8 cellular contexts compared by ENCODE assay signal in genomic region chr2:46697830-46698323, GRCh38. TPM values are rescaled to one million over a fixed set of nuclear protein-coding genes. Genes with fewer than 3 reads are reported as not detected.
DNase-seq lines count a peak whose midpoint lies in the region; ATAC-seq and TF ChIP-seq lines count a peak whose summit lies in the region.

No MANE protein-coding gene starts in this region.

- no peaks in the 10 kb centered on the region for H3K9me3 ChIP-seq in iPS-18c (ENCODE audit: control insufficient read depth, insufficient read depth, low read length)
- H3K9me3 ChIP-seq in stomach: no peaks in the 10 kb centered on the region

- H3K4me1 Mint-ChIP-seq in activated T-helper 2 cell treated with anti-CD3 and anti-CD28 coated beads, Interferon-gamma antibody, Interleukin-2, Interleukin-4, amounts not matched to agents 10 μg/mL and 5 μg/mL and 100 μg/mL, durations not matched to agents 14 hours and 24 hours and 36 hours (ENCODE audit: low read depth): peaks cover 31% of the 10 kb centered on the region

- H3K27me3 ChIP-seq in stomach: no peaks in the 10 kb centered on the region

- WGBS in stomach, 5 donors: 65 to 73% (median 69%) methylated on average over 14 of the region's 14 CpGs

- H3K27ac Mint-ChIP-seq in activated T-helper 2 cell treated with anti-CD3 and anti-CD28 coated beads, Interferon-gamma antibody, Interleukin-2, Interleukin-4, amounts not matched to agents 10 μg/mL and 5 μg/mL and 100 μg/mL, durations not matched to agents 14 hours and 24 hours and 36 hours: peak overlapping the region; percentile 87

- TF ChIP-seq EP300 in stomach (IDR thresholded peaks at IDR 0.05): no peak

- H3K4me1 ChIP-seq in stomach: peaks cover 9 to 41% (median 29%) of the 10 kb centered on the region in 4 donors

- H3K9me3 Mint-ChIP-seq in activated T-helper 2 cell treated with anti-CD3 and anti-CD28 coated beads, Interferon-gamma antibody, Interleukin-2, Interleukin-4, amounts not matched to agents 10 μg/mL and 5 μg/mL and 100 μg/mL, durations not matched to agents 14 hours and 24 hours and 36 hours: no peaks in the 10 kb centered on the region

- H3K4me3 ChIP-seq in iPS-18c (ENCODE audit: insufficient read depth, low read depth, low read length): peak overlapping the region; percentile 59
- H3K4me3 ChIP-seq in stomach: peak overlapping the region; percentile 69 to 90 (median 85)

- intact Hi-C loops in activated T-helper 2 cell treated with anti-CD3 and anti-CD28 coated beads, Interferon-gamma antibody, Interleukin-2, Interleukin-4, amounts not matched to agents 10 μg/mL and 5 μg/mL and 100 μg/mL, durations not matched to agents 14 hours and 24 hours and 36 hours (cut with micrococcal nuclease): no loop called here
- intact Hi-C loops in stomach (cut with DNase I; ENCODE audit: low total_unique reads): no loop called here

- ATAC-seq in HG03196 (IDR thresholded peaks at IDR 0.05; ENCODE audit: unreplicated experiment): no peak
- ATAC-seq in HG03039 (IDR thresholded peaks at IDR 0.05; ENCODE audit: unreplicated experiment): no peak

- TF ChIP-seq CTCF in stomach (IDR thresholded peaks at IDR 0.05): no peak

- no peak for TF ChIP-seq POLR2A in stomach (IDR thresholded peaks at IDR 0.05)

- H3K27me3 Mint-ChIP-seq in activated T-helper 2 cell treated with anti-CD3 and anti-CD28 coated beads, Interferon-gamma antibody, Interleukin-2, Interleukin-4, amounts not matched to agents 10 μg/mL and 5 μg/mL and 100 μg/mL, durations not matched to agents 14 hours and 24 hours and 36 hours (ENCODE audit: low read depth): peaks cover 17% of the 10 kb centered on the region

- H3K36me3 Mint-ChIP-seq in activated T-helper 2 cell treated with anti-CD3 and anti-CD28 coated beads, Interferon-gamma antibody, Interleukin-2, Interleukin-4, amounts not matched to agents 10 μg/mL and 5 μg/mL and 100 μg/mL, durations not matched to agents 14 hours and 24 hours and 36 hours (ENCODE audit: low read depth): no peaks in the 10 kb centered on the region

- peak overlapping the region; percentile 94 for H3K4me3 Mint-ChIP-seq in activated T-helper 2 cell treated with anti-CD3 and anti-CD28 coated beads, Interferon-gamma antibody, Interleukin-2, Interleukin-4, amounts not matched to agents 10 μg/mL and 5 μg/mL and 100 μg/mL, durations not matched to agents 14 hours and 24 hours and 36 hours (ENCODE audit: low read depth)

- DNase-seq in NCI-H146 (lab: John Stamatoyannopoulos, UW) (peak; percentile 11), NCI-H146 treated with DMSO at 0.1 percent for 48 hours (lab: John Stamatoyannopoulos, UW; ENCODE audit: unreplicated experiment) (no peak), stomach (no peak), GDM1 (lab: John Stamatoyannopoulos, UW) (no peak)
- no peak for DNase-seq in activated T-helper 2 cell treated with anti-CD3 and anti-CD28 coated beads, Interferon-gamma antibody, Interleukin-2, Interleukin-4, amounts not matched to agents 10 μg/mL and 5 μg/mL and 100 μg/mL, durations not matched to agents 14 hours and 24 hours and 36 hours (ENCODE audit: low spot score)

- H3K27ac ChIP-seq in stomach: peak overlapping the region; percentile 67 to 99 (median 95)

- no peaks in the 10 kb centered on the region for H3K36me3 ChIP-seq in stomach

RNA-seq across cellular contexts. Expression of gene SOCS5, which starts 1.2 kb away (rescaled TPM):
- total RNA-seq in activated T-helper 2 cell treated with anti-CD3 and anti-CD28 coated beads, Interferon-gamma antibody, Interleukin-2, Interleukin-4, amounts not matched to agents 10 μg/mL and 5 μg/mL and 100 μg/mL, durations not matched to agents 14 hours and 24 hours and 36 hours: 6.2 and 6.7 TPM in 2 replicates
- 10 to 100 TPM in 4 of 5 donors, 1 to 10 TPM in 1; 6.1 to 45.9 (median 25.4) TPM for total RNA-seq in stomach
- 1 to 10 TPM; 4.0 to 4.8 (median 4.4) TPM for polyA plus RNA-seq in stomach
